ENCODE assay signal across 15 cellular contexts in genomic region chr12:55797550-55797949, GRCh38. TPM values are rescaled to one million over a fixed set of nuclear protein-coding genes. Genes with fewer than 3 reads are reported as not detected.
"Had no signal": no experiment of that assay in that cellular context is flagged by ENCODE, and none has a peak within 500 bp of the region (broad histone marks: within the 10 kb centered on the region; RNA-seq: fewer than 3 reads in every experiment).

No MANE protein-coding gene starts in this region.

- H3K27ac Mint-ChIP-seq: activated CD4-positive, alpha-beta memory T cell treated with anti-CD3 and anti-CD28 coated beads for 36 hours had no signal

- DNase-seq: activated CD4-positive, alpha-beta memory T cell treated with anti-CD3 and anti-CD28 coated beads for 36 hours; activated CD4-positive, CD25-positive, alpha-beta regulatory T cell; colonic mucosa; esophagus squamous epithelium; occipital lobe; stimulated activated CD4-positive, alpha-beta T cell treated with anti-CD3 and anti-CD28 coated beads, Interleukin-2, amount 100 ng/mL, for 48 hours; stimulated activated CD8-positive, alpha-beta memory T cell treated with anti-CD3 and anti-CD28 coated beads, Interleukin-4, amount 100 ng/mL, for 48 hours; stimulated activated naive CD8-positive, alpha-beta T cell treated with anti-CD3 and anti-CD28 coated beads, Interleukin-15, Interleukin-2, amounts not matched to agents 100 U/mL and 50 U/mL, for 24 hours; upper lobe of right lung had no signal

- H3K4me3 Mint-ChIP-seq: activated CD4-positive, alpha-beta memory T cell treated with anti-CD3 and anti-CD28 coated beads for 36 hours; endodermal cell had no signal

- H3K27ac ChIP-seq: colonic mucosa, esophagus squamous epithelium, heart left ventricle, thyroid gland, upper lobe of right lung had no signal

- H3K4me1 ChIP-seq: colonic mucosa, esophagus squamous epithelium, thyroid gland, upper lobe of right lung had no signal

- H3K4me3 ChIP-seq: colonic mucosa, esophagus squamous epithelium, heart left ventricle, mucosa of descending colon, thyroid gland, upper lobe of right lung had no signal

- H3K9me3 Mint-ChIP-seq: activated CD4-positive, alpha-beta memory T cell treated with anti-CD3 and anti-CD28 coated beads for 36 hours; endodermal cell had no signal

- H3K27me3 ChIP-seq: colonic mucosa, esophagus squamous epithelium, heart left ventricle, thyroid gland, upper lobe of right lung had no signal

- H3K9me3 ChIP-seq: colonic mucosa, esophagus squamous epithelium, heart left ventricle, mucosa of descending colon, thyroid gland, upper lobe of right lung had no signal

- H3K27me3 Mint-ChIP-seq: activated CD4-positive, alpha-beta memory T cell treated with anti-CD3 and anti-CD28 coated beads for 36 hours had no signal

- ATAC-seq: stimulated activated naive CD8-positive, alpha-beta T cell treated with anti-CD3 and anti-CD28 coated beads, Interleukin-15, Interleukin-2, amounts not matched to agents 100 U/mL and 50 U/mL, for 24 hours had no signal

RNA-seq across cellular contexts. Expression of gene MMP19, which starts 45.2 kb away (rescaled TPM):
- total RNA-seq: occipital lobe; T-helper 1 cell treated with Interleukin-12 subunit alpha and Interleukin-12 subunit beta and Interleukin-4 antibody, amounts not matched to agents 30 ng/mL and 1 ng/mL, for 36 hours had no signal
- polyA plus RNA-seq: neural cell had no signal
